Comparison of ENCODE assay signal across 10 cellular contexts in the genomic region with DNA sequence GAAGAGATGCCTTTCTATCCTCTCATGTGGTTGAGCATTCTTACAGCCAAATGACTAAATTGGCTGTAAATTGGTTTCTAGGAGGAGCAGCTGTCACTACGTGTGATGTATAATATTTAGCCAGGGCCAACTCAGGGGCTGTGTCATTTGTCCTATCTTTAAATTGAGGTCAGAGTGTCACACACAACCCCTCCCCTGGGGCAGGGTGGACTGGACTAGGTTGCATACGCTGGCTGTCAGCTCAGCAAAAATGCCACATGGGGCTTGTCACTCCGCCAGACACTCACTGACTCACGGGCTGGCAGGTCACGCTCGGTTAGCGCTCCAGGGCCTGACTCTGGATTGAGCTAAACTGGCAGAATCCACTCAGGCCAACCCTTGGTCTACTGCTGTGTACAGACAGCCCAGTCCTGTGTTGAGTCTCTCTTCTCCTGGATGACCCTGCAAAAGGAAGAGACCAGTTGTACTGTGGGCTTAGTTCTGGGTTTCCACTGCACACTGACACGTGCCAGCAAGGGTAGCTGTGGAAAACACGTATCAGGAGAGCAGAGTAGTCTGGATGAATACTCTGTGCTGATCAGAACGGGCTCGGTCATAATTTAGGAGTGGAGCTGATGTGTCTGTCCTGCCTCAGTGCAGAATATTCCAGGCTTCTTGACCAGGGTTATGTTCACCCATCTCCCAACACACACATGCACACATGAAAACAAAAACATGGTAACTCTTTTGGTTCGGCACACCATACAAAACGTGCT. TPM values are rescaled to one million over a fixed set of nuclear protein-coding genes. Genes with fewer than 3 reads are reported as not detected.
A peak's percentile ranks its signal among the peaks of the same experiment; 100 is the strongest.
DNase-seq lines count a peak whose midpoint lies in the region; ATAC-seq and TF ChIP-seq lines count a peak whose summit lies in the region.
"Had no signal": no experiment of that assay in that cellular context is flagged by ENCODE, and none has a peak within 500 bp of the region (broad histone marks: within the 10 kb centered on the region; RNA-seq: fewer than 3 reads in every experiment).

No MANE protein-coding gene starts in this region.

- DNase-seq in AG09319 (ENCODE audit: extremely low read depth, low read depth) (peak; percentile 12), NCI-H1092 treated with DMSO at 0.1 percent for 48 hours (lab: John Stamatoyannopoulos, UW) (peak; percentile 73), T47D (ENCODE audit: low read depth in 1 of 2, low spot score in 1 of 2) (peak; percentile 42 to 69), lower lobe of right lung (peak; percentile 81), transverse colon (no peak)
- DNase-seq in effector CD4-positive, alpha-beta T cell, result no peak
- DNase-seq: activated CD8-positive, alpha-beta T cell treated with anti-CD3 and anti-CD28 coated beads, Interleukin-2, amount 10 ng/mL, durations not matched to agents 7 days and 5 days; DND-41 had no signal

- intact Hi-C loops in lower lobe of right lung (cut with DNase I), result no loop called here
- intact Hi-C loops in transverse colon (cut with DNase I; ENCODE audit: low total_unique reads), result no loop called here

- H3K27me3 ChIP-seq in lower lobe of right lung (ENCODE audit: low read depth), result no peaks in the 10 kb centered on the region
- H3K27me3 ChIP-seq in transverse colon, result no peaks in the 10 kb centered on the region

- no peak for TF ChIP-seq POLR2A in transverse colon (IDR thresholded peaks at IDR 0.05)

- in situ Hi-C loops in T47D (cut with HindIII; ENCODE audit: low pct_unique_long_range_greater_than_20kb, low sequenced_read_pairs) (no loop called here), transverse colon (cut with MboI; ENCODE audit: low pct_ligation_motif_present in 1 of 4, low pct_unique_long_range_greater_than_20kb in 1 of 4, low sequenced_read_pairs in 3 of 4) (no loop called here)

- H3K4me3 ChIP-seq in lower lobe of right lung, result no peak overlapping the region
- H3K4me3 ChIP-seq in transverse colon, result no peak overlapping the region

- TF ChIP-seq CTCF in AG09319 (IDR thresholded peaks at IDR 0.05; ENCODE audit: low read depth, low read length) (no peak), lower lobe of right lung (IDR thresholded peaks at IDR 0.05) (no peak), transverse colon (IDR thresholded peaks at IDR 0.05) (no peak)

- ATAC-seq in lower lobe of right lung (peak; percentile 70 to 81), HG03457 (IDR thresholded peaks at IDR 0.05; ENCODE audit: unreplicated experiment) (no peak), GM19023 (IDR thresholded peaks at IDR 0.05; ENCODE audit: unreplicated experiment) (no peak)
- ATAC-seq: activated CD8-positive, alpha-beta T cell treated with anti-CD3 and anti-CD28 coated beads, Interleukin-2, amount 10 ng/mL, durations not matched to agents 7 days and 5 days had no signal

- H3K36me3 ChIP-seq in lower lobe of right lung (no peaks in the 10 kb centered on the region), transverse colon (no peaks in the 10 kb centered on the region)

- H3K9me3 ChIP-seq in lower lobe of right lung (no peaks in the 10 kb centered on the region), transverse colon (no peaks in the 10 kb centered on the region)

- peaks cover 18% of the 10 kb centered on the region for H3K4me1 ChIP-seq in lower lobe of right lung
- H3K4me1 ChIP-seq in transverse colon, result no peaks in the 10 kb centered on the region

- H3K27ac ChIP-seq in lower lobe of right lung (no peak overlapping the region), transverse colon (no peak overlapping the region)

- no peak for TF ChIP-seq EP300 in transverse colon (IDR thresholded peaks at IDR 0.05; ENCODE audit: low read depth)

- WGBS in transverse colon (ENCODE audit: low coverage in 1 of 2), 2 donors, result 70% methylated on average over 13 of the region's 13 CpGs; no CpG with 5 or more reads in 1 of the 2 donors

RNA-seq across cellular contexts. Expression of gene SHISA2, which starts 29.1 kb away (rescaled TPM):
- total RNA-seq in lower lobe of right lung (19.0 TPM), transverse colon (not detected)

Comparison
In these comparisons a context has a peak if more than half of its experiments do, and no peak if none do; other contexts are left out.
1. DNase-seq: peak in AG09319 (single experiment), NCI-H1092 treated with DMSO at 0.1 percent for 48 hours (single experiment), T47D (2 of 2) and lower lobe of right lung (single experiment); none in transverse colon (single experiment) and effector CD4-positive, alpha-beta T cell (single experiment).
2. ATAC-seq: peak in lower lobe of right lung (2 of 2); none in HG03457 (single experiment) and GM19023 (single experiment).
3. RNA of gene SHISA2, which starts 29.1 kb away (total RNA-seq): 19.0 TPM in lower lobe of right lung (single experiment); not detected in transverse colon; every median in the first group is over 10 times any median in the second.